12 cellular contexts compared by ENCODE assay signal in the genomic region with DNA sequence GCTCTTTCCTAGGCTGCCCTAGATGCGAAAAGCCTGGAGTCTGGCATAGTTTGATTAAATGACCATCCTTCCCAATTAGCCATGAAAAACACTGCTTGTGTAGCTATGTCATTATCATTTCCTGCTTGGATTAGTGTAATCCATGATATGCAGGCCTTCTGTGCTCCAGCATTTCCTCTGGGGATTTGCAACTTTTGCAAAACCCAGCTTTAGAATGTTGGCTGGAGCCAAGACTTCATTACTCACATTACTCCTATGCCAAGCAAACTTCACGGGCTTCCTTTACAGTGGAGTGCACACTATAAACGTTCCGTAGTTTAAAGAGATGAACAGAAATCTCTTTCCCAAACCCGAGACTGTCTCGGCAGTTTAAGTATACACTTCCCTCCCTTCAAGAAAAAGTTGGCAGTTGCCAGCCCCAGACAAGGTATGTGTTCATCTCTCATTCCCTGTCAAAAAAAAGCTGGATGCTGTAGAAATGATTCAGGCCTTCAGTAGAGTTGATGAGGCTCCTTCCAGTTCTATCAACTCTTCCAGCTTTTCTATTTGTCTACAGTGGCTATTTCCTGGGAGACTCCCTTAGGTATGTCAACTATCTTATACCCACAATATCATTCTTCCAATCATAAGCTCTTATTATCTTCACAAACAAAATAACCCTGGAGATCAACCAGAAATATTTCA.
DNase-seq lines count a peak whose midpoint lies in the region; ATAC-seq and TF ChIP-seq lines count a peak whose summit lies in the region.
"Had no signal": no experiment of that assay in that cellular context is flagged by ENCODE, and none has a peak within 500 bp of the region (broad histone marks: within the 10 kb centered on the region; RNA-seq: fewer than 3 reads in every experiment).

No MANE protein-coding gene starts in this region.

- H3K4me3 ChIP-seq in mammary epithelial cell (replicated peaks in 1 of 3; ENCODE audit: insufficient read depth in 1 of 3, low read depth in 2 of 3, low read length in 3 of 3), result no peak overlapping the region
- no peak overlapping the region for H3K4me3 ChIP-seq in right lobe of liver
- H3K4me3 ChIP-seq in tibial nerve, result no peak overlapping the region
- H3K4me3 ChIP-seq: cardiac muscle cell had no signal

- H3K9me3 ChIP-seq in mammary epithelial cell (replicated peaks; ENCODE audit: insufficient read depth, low read length) (no peaks in the 10 kb centered on the region), right lobe of liver (no peaks in the 10 kb centered on the region), tibial nerve (no peaks in the 10 kb centered on the region)

- no peak overlapping the region for H3K27ac ChIP-seq in mammary epithelial cell (ENCODE audit: insufficient read depth, low read depth, low read length)
- peak overlapping the region in 2 of 3 donors; percentile 26 to 34 for H3K27ac ChIP-seq in right lobe of liver
- peak overlapping the region in 3 of 4 donors; percentile 10 to 53 (median 48) for H3K27ac ChIP-seq in tibial nerve
- H3K27ac ChIP-seq: 22Rv1, cardiac muscle cell had no signal

- peak in 1 of 2 donors; percentile 82 for TF ChIP-seq EP300 in tibial nerve (IDR thresholded peaks at IDR 0.05)

- intact Hi-C loops in mammary epithelial cell (cut with micrococcal nuclease) (no loop called here), right lobe of liver (cut with DNase I) (no loop called here)

- ATAC-seq in right lobe of liver, result peak; percentile 68 to 85 (median 79)
- ATAC-seq: natural killer cell treated with Interleukin-12 subunit alpha and Interleukin-12 subunit beta and Interleukin-15 and Interleukin-18, amount 100 ng/mL, for 72 hours had no signal

- peak overlapping the region; percentile 85 for H2AFZ ChIP-seq in mammary epithelial cell (ENCODE audit: low read depth, low read length)

- in situ Hi-C loops in mammary epithelial cell (cut with MboI; ENCODE audit: low sequenced_read_pairs in 2 of 2), result no loop called here

- 41% methylated on average over 5 of the region's 6 CpGs for WGBS in mammary epithelial cell (ENCODE audit: low coverage, missing lambda C conversion rate)
- 57% methylated on average over 6 of the region's 6 CpGs for WGBS in right lobe of liver (ENCODE audit: insufficient coverage, low coverage, low lambda C conversion rate, missing lambda C conversion rate)
- WGBS in tibial nerve, 2 donors, result 42 to 56% methylated on average over 6 of the region's 6 CpGs

- H4K20me1 ChIP-seq in mammary epithelial cell (ENCODE audit: insufficient read depth, low read length), result no peaks in the 10 kb centered on the region

- TF ChIP-seq CTCF in mammary epithelial cell (conservative IDR thresholded peaks at IDR 0.05 in 1 of 2, IDR thresholded peaks at IDR 0.05 in 1 of 2; ENCODE audit: extremely low read depth in 1 of 2, insufficient read depth in 1 of 2, low read depth in 1 of 2, low read length in 2 of 2) (no peak), right lobe of liver (IDR thresholded peaks at IDR 0.05) (no peak), tibial nerve (IDR thresholded peaks at IDR 0.05) (no peak)

- no peaks in the 10 kb centered on the region for H3K27me3 ChIP-seq in mammary epithelial cell (ENCODE audit: insufficient read depth, low read length)
- H3K27me3 ChIP-seq in right lobe of liver, result no peaks in the 10 kb centered on the region
- H3K27me3 ChIP-seq in tibial nerve, result no peaks in the 10 kb centered on the region
- H3K27me3 ChIP-seq: cardiac muscle cell had no signal

- peak overlapping the region; percentile 47 for H3K4me2 ChIP-seq in mammary epithelial cell (ENCODE audit: insufficient read depth, low read depth, low read length)

- peaks cover 5% of the 10 kb centered on the region for H3K4me1 ChIP-seq in mammary epithelial cell (ENCODE audit: insufficient read depth, low read length)
- H3K4me1 ChIP-seq in right lobe of liver, result no peaks in the 10 kb centered on the region
- H3K4me1 ChIP-seq in tibial nerve, result peaks cover 0 to 50% (median 9%) of the 10 kb centered on the region in 4 donors

- no peak for TF ChIP-seq POLR2A in right lobe of liver (IDR thresholded peaks at IDR 0.05)
- no peak for TF ChIP-seq POLR2A in tibial nerve (IDR thresholded peaks at IDR 0.05)

- no peak overlapping the region for H3K9ac ChIP-seq in mammary epithelial cell (ENCODE audit: insufficient read depth, low read length)

- H3K79me2 ChIP-seq in mammary epithelial cell (ENCODE audit: insufficient read depth, low read length), result peaks cover 3% of the 10 kb centered on the region

- H3K36me3 ChIP-seq in mammary epithelial cell (ENCODE audit: insufficient read depth, low read length) (no peaks in the 10 kb centered on the region), right lobe of liver (no peaks in the 10 kb centered on the region), tibial nerve (no peaks in the 10 kb centered on the region)
- H3K36me3 ChIP-seq: cardiac muscle cell had no signal

- DNase-seq in DMS 273 (lab: John Stamatoyannopoulos, UW; ENCODE audit: unreplicated experiment) (peak; percentile 26), DMS 273 treated with DMSO at 0.1 percent for 48 hours (lab: John Stamatoyannopoulos, UW) (no peak), mammary epithelial cell (peak; percentile 29), right lobe of liver (no peak), tibial nerve (ENCODE audit: low spot score in 2 of 2) (peak in 1 of 2 donors; percentile 25), hypothalamus (lab: John Stamatoyannopoulos, UW) (no peak), NOMO-1 treated with dmso at 0.1 percent for 144 hours (lab: John Stamatoyannopoulos, UW; ENCODE audit: unreplicated experiment) (no peak), Kasumi-1 (lab: John Stamatoyannopoulos, UW) (no peak)
- DNase-seq: NCI-H187 treated with DMSO at 0.1 percent for 48 hours had no signal

- dilution Hi-C loops in mammary epithelial cell (cut with HindIII; ENCODE audit: low sequenced_read_pairs), result no loop called here

- no TSS peak for BruUV-seq in mammary epithelial cell (replicated peaks; lab: Mats Ljungman, UMichigan)

- CTCF ChIA-PET in mammary epithelial cell (lab: Charles Lee; ENCODE audit: low non-redundant PET), result no interaction called here

Comparison
In these comparisons a context has a peak if more than half of its experiments do, and no peak if none do; other contexts are left out.
1. DNase-seq: peak in DMS 273 (single experiment) and mammary epithelial cell (single experiment); none in DMS 273 treated with DMSO at 0.1 percent for 48 hours (single experiment), right lobe of liver (0 of 3), hypothalamus (0 of 51), NOMO-1 treated with dmso at 0.1 percent for 144 hours (single experiment) and Kasumi-1 (0 of 2).